18 cellular contexts compared by ENCODE assay signal in the genomic region with DNA sequence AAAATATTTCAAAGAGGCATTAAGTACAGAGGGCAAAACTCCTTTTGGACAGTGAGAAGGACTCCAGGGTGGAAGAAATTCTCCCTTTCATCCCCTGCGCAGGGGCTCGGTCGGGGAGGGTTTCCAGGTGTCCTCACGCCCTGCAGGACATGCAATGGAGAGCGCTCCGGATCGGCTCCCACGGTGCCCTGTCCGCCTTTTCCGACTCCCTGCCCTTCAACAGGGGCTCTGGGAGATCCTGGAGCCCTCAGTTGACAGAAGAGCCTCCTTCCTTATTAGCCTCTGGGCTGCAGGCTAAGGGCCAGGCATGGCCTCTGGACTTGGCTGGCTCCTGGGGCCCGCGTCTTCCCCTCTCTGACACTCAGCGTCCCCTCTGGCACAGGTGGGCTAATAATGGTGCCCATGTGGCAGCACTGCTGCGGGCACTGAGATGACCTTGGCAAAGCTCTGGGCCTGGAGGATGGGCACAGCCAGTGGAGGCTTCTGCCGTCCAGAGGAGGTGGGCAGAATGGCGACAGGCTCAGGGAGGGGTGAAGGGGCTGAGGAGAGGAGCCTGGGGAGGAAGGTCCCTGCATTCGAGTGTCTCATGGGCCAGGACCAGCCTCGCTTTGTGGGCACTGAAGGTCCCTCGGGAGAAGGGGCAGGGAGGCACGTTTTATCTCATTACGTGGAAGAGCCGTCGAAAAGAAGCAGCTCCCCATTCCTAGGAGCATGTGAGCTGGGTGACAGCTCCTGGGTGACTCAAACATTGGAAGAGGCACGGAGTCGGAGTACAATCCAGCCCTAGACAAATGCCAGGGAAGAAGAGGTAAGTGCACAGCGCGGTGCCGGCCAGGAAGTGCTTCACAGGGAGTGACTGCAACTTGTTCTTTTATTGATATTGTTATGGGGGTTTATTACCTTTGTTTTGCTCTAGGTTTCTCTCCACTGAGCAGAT.
DNase-seq lines count a peak whose midpoint lies in the region; ATAC-seq and TF ChIP-seq lines count a peak whose summit lies in the region.
"Had no signal": no experiment of that assay in that cellular context is flagged by ENCODE, and none has a peak within 500 bp of the region (broad histone marks: within the 10 kb centered on the region; RNA-seq: fewer than 3 reads in every experiment).

No MANE protein-coding gene starts in this region.

- H3K4me1 ChIP-seq in heart right ventricle, result peaks cover 0 to 38% (median 28%) of the 10 kb centered on the region in 9 donors
- peaks cover 0 to 48% (median 23%) of the 10 kb centered on the region in 3 donors for H3K4me1 ChIP-seq in gastroesophageal sphincter
- H3K4me1 ChIP-seq in tibial nerve, result peaks cover 0 to 39% (median 12%) of the 10 kb centered on the region in 4 donors

- H3K27ac ChIP-seq in heart right ventricle (peak overlapping the region in 9 of 10 donors; percentile 30 to 79 (median 65)), gastroesophageal sphincter (peak overlapping the region in 3 of 4 donors; percentile 74 to 85 (median 77)), tibial nerve (peak overlapping the region in 3 of 4 donors; percentile 2 to 70 (median 66))

- no peak for TF ChIP-seq POLR2A in gastroesophageal sphincter (IDR thresholded peaks at IDR 0.05)
- TF ChIP-seq POLR2A in tibial nerve (IDR thresholded peaks at IDR 0.05), result no peak

- 81 to 86% methylated on average over 28 of the region's 28 CpGs for WGBS in heart right ventricle, 2 donors
- WGBS in gastroesophageal sphincter (ENCODE audit: low coverage in 1 of 2), 2 donors, result 71 to 86% methylated on average over 1 to 14 of the region's 28 CpGs
- WGBS in tibial nerve, 2 donors, result 77 to 81% methylated on average over 24 to 28 of the region's 28 CpGs

- H3K27me3 ChIP-seq in heart right ventricle, result peaks cover 0 to 17% (median 0%) of the 10 kb centered on the region in 7 donors
- H3K27me3 ChIP-seq in gastroesophageal sphincter, result no peaks in the 10 kb centered on the region
- no peaks in the 10 kb centered on the region for H3K27me3 ChIP-seq in tibial nerve

- no peak for TF ChIP-seq CTCF in heart right ventricle (IDR thresholded peaks at IDR 0.05)
- no peak for TF ChIP-seq CTCF in gastroesophageal sphincter (IDR thresholded peaks at IDR 0.05)
- no peak for TF ChIP-seq CTCF in tibial nerve (IDR thresholded peaks at IDR 0.05)

- DNase-seq in heart right ventricle (no peak), cardiac septum (ENCODE audit: low spot score) (no peak), posterior vena cava (ENCODE audit: low spot score) (peak; percentile 65), tibial nerve (ENCODE audit: low spot score in 2 of 2) (no peak), foreskin melanocyte (no peak)
- no peak for DNase-seq in activated CD4-positive, alpha-beta T cell treated with anti-CD3 and anti-CD28 coated beads for 48 hours
- DNase-seq: activated CD4-positive, alpha-beta T cell treated with anti-CD3 and anti-CD28 coated beads, Interleukin-2, amount 50 U/mL, for 4 hours; activated CD8-positive, alpha-beta memory T cell treated with anti-CD3 and anti-CD28 coated beads, Interleukin-2, amount 50 U/mL, for 48 hours; activated naive CD8-positive, alpha-beta T cell treated with anti-CD3 and anti-CD28 coated beads for 36 hours; AML-193; GDM1; KBM-7; NCI-H510A treated with DMSO at 0.1 percent for 48 hours; NK-92 treated with Interleukin-12 subunit alpha and Interleukin-12 subunit beta, amount 100 ng/mL, for 24 hours; stimulated activated CD4-positive, alpha-beta T cell treated with anti-CD3 and anti-CD28 coated beads, Interleukin-2, amount 100 ng/mL, for 24 hours; stimulated activated naive B cell treated with anti-CD40 and anti-IgM and Interleukin-4, amounts not matched to agents 10 μg/mL and 1 μg/mL and 100 μg/mL, for 72 hours had no signal

- ATAC-seq in heart right ventricle (peak in 1 of 8 donors; percentile 23), gastroesophageal sphincter (no peak), HG02981 (IDR thresholded peaks at IDR 0.05; ENCODE audit: unreplicated experiment) (no peak)
- ATAC-seq: stimulated activated naive B cell treated with anti-CD40 and anti-IgM and Interleukin-4, amounts not matched to agents 10 μg/mL and 1 μg/mL and 100 μg/mL, for 72 hours had no signal

- H3K9me3 ChIP-seq in heart right ventricle (no peaks in the 10 kb centered on the region), gastroesophageal sphincter (no peaks in the 10 kb centered on the region), tibial nerve (no peaks in the 10 kb centered on the region)

- H3K36me3 ChIP-seq in heart right ventricle (no peaks in the 10 kb centered on the region), gastroesophageal sphincter (no peaks in the 10 kb centered on the region), tibial nerve (no peaks in the 10 kb centered on the region)

- no peak for TF ChIP-seq EP300 in gastroesophageal sphincter (IDR thresholded peaks at IDR 0.05)
- no peak for TF ChIP-seq EP300 in tibial nerve (IDR thresholded peaks at IDR 0.05)

- intact Hi-C loops in heart right ventricle (cut with DNase I), result no loop called here
- intact Hi-C loops in cardiac septum (cut with DNase I), result no loop called here
- intact Hi-C loops in posterior vena cava (cut with DNase I), result no loop called here

- H3K4me3 ChIP-seq in heart right ventricle, result no peak overlapping the region
- no peak overlapping the region for H3K4me3 ChIP-seq in gastroesophageal sphincter
- H3K4me3 ChIP-seq in tibial nerve, result no peak overlapping the region
